Comparison of ENCODE assay signal across 8 cellular contexts in genomic region chr5:80655231-80655784, GRCh38. TPM values are rescaled to one million over a fixed set of nuclear protein-coding genes. Genes with fewer than 3 reads are reported as not detected.
DNase-seq lines count a peak whose midpoint lies in the region; ATAC-seq, FAIRE-seq and TF ChIP-seq lines count a peak whose summit lies in the region.

No MANE protein-coding gene starts in this region.

- TF ChIP-seq EP300 in gastroesophageal sphincter (IDR thresholded peaks at IDR 0.05) = no peak

- WGBS in gastroesophageal sphincter (ENCODE audit: low coverage in 1 of 2), 2 donors = 13 to 18% methylated on average over 7 of the region's 7 CpGs
- WGBS in small intestine, 3 donors = 9 to 21% (median 13%) methylated on average over 7 of the region's 7 CpGs

- H3K36me3 Mint-ChIP-seq in T-helper 2 cell treated with Interferon-gamma antibody and Interleukin-4, amounts not matched to agents 5 μg/mL and 100 μg/mL, for 36 hours (ENCODE audit: low read depth) = peaks cover 47% of the 10 kb centered on the region

- no peaks in the 10 kb centered on the region for H3K27me3 Mint-ChIP-seq in T-helper 2 cell treated with Interferon-gamma antibody and Interleukin-4, amounts not matched to agents 5 μg/mL and 100 μg/mL, for 36 hours (ENCODE audit: low read depth)

- H3K9me3 Mint-ChIP-seq in T-helper 2 cell treated with Interferon-gamma antibody and Interleukin-4, amounts not matched to agents 5 μg/mL and 100 μg/mL, for 36 hours = no peaks in the 10 kb centered on the region

- DNase-seq in NCI-H146 (lab: John Stamatoyannopoulos, UW) = peak; percentile 8
- DNase-seq in NCI-H146 treated with DMSO at 0.1 percent for 48 hours (lab: John Stamatoyannopoulos, UW; ENCODE audit: unreplicated experiment) = no peak
- peak; percentile 15 for DNase-seq in T-helper 2 cell treated with Interferon-gamma antibody and Interleukin-4, amounts not matched to agents 5 μg/mL and 100 μg/mL, for 36 hours (ENCODE audit: low spot score)
- no peak for DNase-seq in small intestine
- no peak for DNase-seq in NCI-H1417 (lab: John Stamatoyannopoulos, UW)

- peak overlapping the region; percentile 45 to 95 for H3K4me3 ChIP-seq in gastroesophageal sphincter
- peak overlapping the region; percentile 61 to 94 for H3K4me3 ChIP-seq in small intestine (ENCODE audit: low read depth in 1 of 2, low read length in 2 of 2)

- H3K4me1 Mint-ChIP-seq in T-helper 2 cell treated with Interferon-gamma antibody and Interleukin-4, amounts not matched to agents 5 μg/mL and 100 μg/mL, for 36 hours (ENCODE audit: low read depth) = peaks cover 24% of the 10 kb centered on the region

- H3K27ac ChIP-seq in gastroesophageal sphincter = peak overlapping the region; percentile 56 to 94 (median 94)
- H3K27ac ChIP-seq in small intestine (ENCODE audit: low read depth in 1 of 2, low read length in 1 of 2) = peak overlapping the region; percentile 78 to 92

- no peak for TF ChIP-seq CTCF in gastroesophageal sphincter (IDR thresholded peaks at IDR 0.05)

- H3K36me3 ChIP-seq in gastroesophageal sphincter = peaks cover 0 to 40% of the 10 kb centered on the region in 2 donors
- H3K36me3 ChIP-seq in small intestine (ENCODE audit: control insufficient read depth in 2 of 2, insufficient read depth in 2 of 2, low read length in 2 of 2) = peaks cover 2 to 6% of the 10 kb centered on the region in 2 donors

- TF ChIP-seq POLR2A in gastroesophageal sphincter (IDR thresholded peaks at IDR 0.05) = no peak

- H3K4me1 ChIP-seq in gastroesophageal sphincter (peaks cover 5 to 23% (median 9%) of the 10 kb centered on the region in 3 donors), small intestine (ENCODE audit: control insufficient read depth in 2 of 2, insufficient read depth in 1 of 2, low read depth in 1 of 2, low read length in 1 of 2) (peaks cover 3 to 11% of the 10 kb centered on the region in 2 donors)

- no peak for ATAC-seq in gastroesophageal sphincter
- ATAC-seq in GM19467 (IDR thresholded peaks at IDR 0.05; ENCODE audit: unreplicated experiment) = no peak
- no peak for ATAC-seq in GM21786 (IDR thresholded peaks at IDR 0.05; ENCODE audit: unreplicated experiment)

- H3K9me3 ChIP-seq in gastroesophageal sphincter (no peaks in the 10 kb centered on the region), small intestine (ENCODE audit: control insufficient read depth, low read depth) (no peaks in the 10 kb centered on the region)

- FAIRE-seq in small intestine (lab: Jason Lieb, UNC) = no peak

- H3K27ac Mint-ChIP-seq in T-helper 2 cell treated with Interferon-gamma antibody and Interleukin-4, amounts not matched to agents 5 μg/mL and 100 μg/mL, for 36 hours = peak overlapping the region; percentile 99

- peak overlapping the region; percentile 93 for H3K4me3 Mint-ChIP-seq in T-helper 2 cell treated with Interferon-gamma antibody and Interleukin-4, amounts not matched to agents 5 μg/mL and 100 μg/mL, for 36 hours

- H3K27me3 ChIP-seq in gastroesophageal sphincter = no peaks in the 10 kb centered on the region
- H3K27me3 ChIP-seq in small intestine (ENCODE audit: control insufficient read depth in 2 of 2, insufficient read depth in 2 of 2, low read length in 2 of 2) = no peaks in the 10 kb centered on the region

RNA-seq across cellular contexts. Expression of gene DHFR, which starts 0.5 kb away (rescaled TPM):
- 10 to 100 TPM in 1 of 4 donors, 1 to 10 TPM in 3; 4.3 to 14.8 (median 8.6) TPM for total RNA-seq in gastroesophageal sphincter
- 10 to 100 TPM; 13.5 to 39.7 (median 26.4) TPM for polyA plus RNA-seq in small intestine

RNA-seq across cellular contexts. Expression of gene MSH3, which starts 0.9 kb away (rescaled TPM):
- total RNA-seq in gastroesophageal sphincter = 10 to 100 TPM; 10.7 to 14.0 (median 12.0) TPM
- polyA plus RNA-seq in small intestine = 1 to 10 TPM; 3.5 to 5.1 (median 4.5) TPM

Comparison
In these comparisons a context has a peak if more than half of its experiments do, and no peak if none do; other contexts are left out.
1. DNase-seq: peak in NCI-H146 (single experiment) and T-helper 2 cell treated with Interferon-gamma antibody and Interleukin-4, amounts not matched to agents 5 μg/mL and 100 μg/mL, for 36 hours (single experiment); none in NCI-H146 treated with DMSO at 0.1 percent for 48 hours (single experiment), small intestine (single experiment) and NCI-H1417 (0 of 3).